In genomic region chr6:149922642-149923326, GRCh38 we compare ENCODE assay signal across 8 cellular contexts. TPM values are rescaled to one million over a fixed set of nuclear protein-coding genes. Genes with fewer than 3 reads are reported as not detected.
DNase-seq lines count a peak whose midpoint lies in the region; ATAC-seq lines count a peak whose summit lies in the region.

Gene RAET1G, minus strand, starts transcription at chr6:149923121. Its CDS starts 111 bp downstream, at chr6:149923010.

- H3K4me3 ChIP-seq in muscle layer of colon (ENCODE audit: low read depth in 1 of 2, low read length in 2 of 2) = peak within 1 kb of the TSS; percentile 65 to 71

- no peaks in the 10 kb centered on the region for H3K36me3 ChIP-seq in muscle layer of colon (ENCODE audit: insufficient read depth, low read length)

- peaks cover 5% of the 10 kb centered on the region for H3K4me1 ChIP-seq in muscle layer of colon (ENCODE audit: insufficient read depth, low read length)

- no peaks in the 10 kb centered on the region for H3K9me3 ChIP-seq in muscle layer of colon (ENCODE audit: low read length)

- no peak within 1 kb of the TSS for H3K27ac ChIP-seq in muscle layer of colon (ENCODE audit: low read depth, low read length)

- H3K9ac ChIP-seq in muscle layer of colon (ENCODE audit: low read length) = no peak within 1 kb of the TSS

- ATAC-seq in GM21528 (IDR thresholded peaks at IDR 0.05; ENCODE audit: low FRiP score, unreplicated experiment) = no peak

- DNase-seq in D341Med (ENCODE audit: low spot score) (peak; percentile 73), HT1080 (ENCODE audit: low read depth) (peak; percentile 85), RKO (ENCODE audit: low spot score) (peak; percentile 95), fibroblast of gingiva (ENCODE audit: low read depth) (peak; percentile 90)
- DNase-seq in activated T-helper 1 cell treated with anti-CD3 and anti-CD28 coated beads, Interleukin-2, amount 50 U/mL, for 16 hours (ENCODE audit: low read depth in 1 of 2, low spot score in 1 of 2) = peak; percentile 56 to 67
- peak; percentile 65 to 74 for DNase-seq in stimulated activated CD8-positive, alpha-beta memory T cell treated with anti-CD3 and anti-CD28 coated beads, Interleukin-2, amount 100 ng/mL, for 48 hours (ENCODE audit: low read depth in 2 of 2)

- peaks cover 10 to 18% of the 10 kb centered on the region in 2 donors for H3K27me3 ChIP-seq in muscle layer of colon (ENCODE audit: control insufficient read depth in 1 of 2, insufficient read depth in 2 of 2, low read length in 2 of 2)

RNA-seq across cellular contexts. Expression of gene RAET1G, which starts in this region (rescaled TPM):
- 1.6 and 2.4 TPM in 2 replicates for total RNA-seq in HT1080 (2014; rRNA removed; shearing (Covaris generic))
- polyA plus RNA-seq in HT1080 (2015; cell fraction: cytosol; rRNA removed) = 0.37 and 0.81 TPM in 2 replicates
- 0.13 and 0.73 TPM in 2 replicates for polyA plus RNA-seq in HT1080 (2015; cell fraction: nucleus; rRNA removed)
